Comparison of ENCODE assay signal across 23 cellular contexts in genomic region chr4:23384741-23385140, GRCh38.
DNase-seq lines count a peak whose midpoint lies in the region; ATAC-seq and TF ChIP-seq lines count a peak whose summit lies in the region.
"Had no signal": no experiment of that assay in that cellular context is flagged by ENCODE, and none has a peak within 500 bp of the region (broad histone marks: within the 10 kb centered on the region; RNA-seq: fewer than 3 reads in every experiment).

No MANE protein-coding gene starts in this region.

- no peaks in the 10 kb centered on the region for H3K36me3 ChIP-seq in mesodermal cell (ENCODE audit: control insufficient read depth, insufficient read depth, low read length)
- H3K36me3 ChIP-seq: neural progenitor cell had no signal

- ATAC-seq in Right ventricle myocardium superior (ENCODE audit: poor library complexity) (no peak), HG03460 (IDR thresholded peaks at IDR 0.05; ENCODE audit: unreplicated experiment) (no peak)
- ATAC-seq: GM23338; HepG2; Panc1; SK-N-SH treated with all-trans-retinoic acid at 6 μM for 48 hours; stimulated activated naive B cell treated with anti-CD40 and anti-IgM and Interleukin-4, amounts not matched to agents 10 μg/mL and 1 μg/mL and 100 μg/mL, for 72 hours had no signal

- TF ChIP-seq CTCF in choroid plexus epithelial cell (conservative IDR thresholded peaks at IDR 0.05; ENCODE audit: low read depth, low read length): no peak

- peaks cover 11% of the 10 kb centered on the region for H3K4me1 ChIP-seq in mesodermal cell (ENCODE audit: control insufficient read depth, insufficient read depth, low read length, poor library complexity, severe bottlenecking)
- H3K4me1 ChIP-seq: neural progenitor cell had no signal

- H3K27ac ChIP-seq in mesodermal cell (ENCODE audit: low read depth, low read length, severe bottlenecking): peak overlapping the region; percentile 10
- H3K27ac ChIP-seq: hepatocyte, neural progenitor cell, VCaP had no signal

- intact Hi-C loops in Right ventricle myocardium superior (cut with DNase I): no loop called here

- H3K4me3 ChIP-seq in choroid plexus epithelial cell (ENCODE audit: low read depth, low read length) (no peak overlapping the region), mesodermal cell (ENCODE audit: extremely low read depth, insufficient read depth, low read length, poor library complexity, severe bottlenecking) (no peak overlapping the region)
- H3K4me3 ChIP-seq: GM23338, hepatocyte, neural progenitor cell had no signal

- DNase-seq in A172 (ENCODE audit: low spot score) (peak; percentile 54), NCI-H226 (peak; percentile 66), choroid plexus epithelial cell (ENCODE audit: low read depth) (peak; percentile 21), DMS79 (lab: John Stamatoyannopoulos, UW) (no peak), cerebellar nuclear complex (lab: John Stamatoyannopoulos, UW) (no peak), Right ventricle myocardium superior (no peak)
- DNase-seq: 8988T; activated CD8-positive, alpha-beta memory T cell treated with anti-CD3 and anti-CD28 coated beads, Interleukin-2, amount 50 U/mL, for 48 hours; activated effector memory CD4-positive, alpha-beta T cell treated with Interleukin-2 at 50 U/mL for 16 hours; activated naive CD8-positive, alpha-beta T cell treated with anti-CD3 and anti-CD28 coated beads, Interleukin-2, amount 10 ng/mL, durations not matched to agents 7 days and 5 days; immature natural killer cell; NCI-H1417 treated with DMSO at 0.1 percent for 48 hours; small intestine; stimulated activated naive B cell treated with anti-CD40 and anti-IgM and Interleukin-4, amounts not matched to agents 10 μg/mL and 1 μg/mL and 100 μg/mL, for 72 hours had no signal

- WGBS in mesodermal cell (ENCODE audit: insufficient coverage in 2 of 2), 2 experiments: no CpG with 5 or more reads among the region's 2 CpGs

- H3K9me3 ChIP-seq in mesodermal cell (ENCODE audit: control insufficient read depth, low read length): no peaks in the 10 kb centered on the region

Comparison
In these comparisons a context has a peak if more than half of its experiments do, and no peak if none do; other contexts are left out.
1. DNase-seq: peak in A172 (single experiment), NCI-H226 (single experiment) and choroid plexus epithelial cell (single experiment); none in DMS79 (single experiment), cerebellar nuclear complex (0 of 2) and Right ventricle myocardium superior (single experiment).